In genomic region chr10:102628451-102628911, GRCh38 we compare ENCODE assay signal across 11 cellular contexts. TPM values are rescaled to one million over a fixed set of nuclear protein-coding genes. Genes with fewer than 3 reads are reported as not detected.
DNase-seq lines count a peak whose midpoint lies in the region; ATAC-seq and TF ChIP-seq lines count a peak whose summit lies in the region.
"Had no signal": no experiment of that assay in that cellular context is flagged by ENCODE, and none has a peak within 500 bp of the region (broad histone marks: within the 10 kb centered on the region; RNA-seq: fewer than 3 reads in every experiment).

No MANE protein-coding gene starts in this region.

- no peaks in the 10 kb centered on the region for H3K9me3 Mint-ChIP-seq in activated naive CD8-positive, alpha-beta T cell treated with anti-CD3 and anti-CD28 coated beads, Interleukin-2, amount 10 ng/mL, durations not matched to agents 7 days and 5 days
- no peaks in the 10 kb centered on the region for H3K9me3 Mint-ChIP-seq in activated naive CD8-positive, alpha-beta T cell treated with anti-CD3 and anti-CD28 coated beads, Interleukin-2, amount 50 U/mL, for 24 hours
- H3K9me3 Mint-ChIP-seq: CD4-positive, CD25-positive, alpha-beta regulatory T cell had no signal

- H3K4me1 ChIP-seq in muscle layer of colon (ENCODE audit: insufficient read depth, low read length): peaks cover 90% of the 10 kb centered on the region

- H3K4me3 ChIP-seq in epithelial cell of esophagus (ENCODE audit: low read length): no peak overlapping the region
- H3K4me3 ChIP-seq in muscle layer of colon (ENCODE audit: low read depth in 1 of 2, low read length in 2 of 2): no peak overlapping the region

- no peaks in the 10 kb centered on the region for H3K36me3 ChIP-seq in muscle layer of colon (ENCODE audit: insufficient read depth, low read length)

- peak overlapping the region; percentile 45 for H3K27ac Mint-ChIP-seq in activated naive CD8-positive, alpha-beta T cell treated with anti-CD3 and anti-CD28 coated beads, Interleukin-2, amount 10 ng/mL, durations not matched to agents 7 days and 5 days
- H3K27ac Mint-ChIP-seq in activated naive CD8-positive, alpha-beta T cell treated with anti-CD3 and anti-CD28 coated beads, Interleukin-2, amount 50 U/mL, for 24 hours: no peak overlapping the region
- H3K27ac Mint-ChIP-seq: activated naive CD8-positive, alpha-beta T cell; CD4-positive, CD25-positive, alpha-beta regulatory T cell had no signal

- peak overlapping the region; percentile 83 for H3K9ac ChIP-seq in muscle layer of colon (ENCODE audit: low read length)

- no peaks in the 10 kb centered on the region for H3K36me3 Mint-ChIP-seq in activated naive CD8-positive, alpha-beta T cell treated with anti-CD3 and anti-CD28 coated beads, Interleukin-2, amount 10 ng/mL, durations not matched to agents 7 days and 5 days
- H3K36me3 Mint-ChIP-seq in activated naive CD8-positive, alpha-beta T cell treated with anti-CD3 and anti-CD28 coated beads, Interleukin-2, amount 50 U/mL, for 24 hours (ENCODE audit: low read depth): no peaks in the 10 kb centered on the region
- H3K36me3 Mint-ChIP-seq: activated naive CD8-positive, alpha-beta T cell had no signal

- H3K4me1 Mint-ChIP-seq in activated naive CD8-positive, alpha-beta T cell treated with anti-CD3 and anti-CD28 coated beads, Interleukin-2, amount 10 ng/mL, durations not matched to agents 7 days and 5 days: peaks cover 25% of the 10 kb centered on the region
- peaks cover 15% of the 10 kb centered on the region for H3K4me1 Mint-ChIP-seq in activated naive CD8-positive, alpha-beta T cell treated with anti-CD3 and anti-CD28 coated beads, Interleukin-2, amount 50 U/mL, for 24 hours

- no peaks in the 10 kb centered on the region for H3K27me3 Mint-ChIP-seq in activated naive CD8-positive, alpha-beta T cell treated with anti-CD3 and anti-CD28 coated beads, Interleukin-2, amount 10 ng/mL, durations not matched to agents 7 days and 5 days
- no peaks in the 10 kb centered on the region for H3K27me3 Mint-ChIP-seq in activated naive CD8-positive, alpha-beta T cell treated with anti-CD3 and anti-CD28 coated beads, Interleukin-2, amount 50 U/mL, for 24 hours
- H3K27me3 Mint-ChIP-seq: activated naive CD8-positive, alpha-beta T cell; CD4-positive, CD25-positive, alpha-beta regulatory T cell had no signal

- no peaks in the 10 kb centered on the region for H3K27me3 ChIP-seq in muscle layer of colon (ENCODE audit: control insufficient read depth in 1 of 2, insufficient read depth in 2 of 2, low read length in 2 of 2)

- POLR2A ChIA-PET in activated naive CD8-positive, alpha-beta T cell treated with anti-CD3 and anti-CD28 coated beads, Interleukin-2, amount 10 ng/mL, durations not matched to agents 7 days and 5 days (lab: Charles Lee): interaction anchor here (1.1 kb wide), 1 partner anchor 126 kb away, joined by 3 read pairs; no protein-coding TSS in a partner anchor

- H3K4me3 Mint-ChIP-seq in activated naive CD8-positive, alpha-beta T cell treated with anti-CD3 and anti-CD28 coated beads, Interleukin-2, amount 10 ng/mL, durations not matched to agents 7 days and 5 days: no peak overlapping the region
- H3K4me3 Mint-ChIP-seq in activated naive CD8-positive, alpha-beta T cell treated with anti-CD3 and anti-CD28 coated beads, Interleukin-2, amount 50 U/mL, for 24 hours: no peak overlapping the region
- H3K4me3 Mint-ChIP-seq: activated naive CD8-positive, alpha-beta T cell; CD4-positive, CD25-positive, alpha-beta regulatory T cell had no signal

- H3K9me3 ChIP-seq in muscle layer of colon (ENCODE audit: low read length): no peaks in the 10 kb centered on the region

- ATAC-seq in activated naive CD8-positive, alpha-beta T cell treated with anti-CD3 and anti-CD28 coated beads, Interleukin-2, amount 10 ng/mL, durations not matched to agents 7 days and 5 days (ENCODE audit: low read depth): no peak
- no peak for ATAC-seq in activated naive CD8-positive, alpha-beta T cell treated with anti-CD3 and anti-CD28 coated beads, Interleukin-2, amount 50 U/mL, for 24 hours
- ATAC-seq in HG03521 (IDR thresholded peaks at IDR 0.05; ENCODE audit: unreplicated experiment) (no peak), HG02642 (IDR thresholded peaks at IDR 0.05; ENCODE audit: poor library complexity, unreplicated experiment) (no peak), GM18511 (IDR thresholded peaks at IDR 0.05; ENCODE audit: unreplicated experiment) (no peak)
- no peak for ATAC-seq in activated CD4-positive, CD25-positive, alpha-beta regulatory T cell treated with anti-CD3 and anti-CD28 coated beads, Interleukin-2, amount 50 U/mL, for 24 hours

- no peak for TF ChIP-seq CTCF in epithelial cell of esophagus (IDR thresholded peaks at IDR 0.05; ENCODE audit: insufficient read depth, low read depth, low read length, missing control alignments)

- no peak for DNase-seq in activated naive CD8-positive, alpha-beta T cell treated with anti-CD3 and anti-CD28 coated beads, Interleukin-2, amount 10 ng/mL, durations not matched to agents 7 days and 5 days
- no peak for DNase-seq in activated naive CD8-positive, alpha-beta T cell treated with anti-CD3 and anti-CD28 coated beads, Interleukin-2, amount 50 U/mL, for 24 hours
- DNase-seq in epithelial cell of esophagus (ENCODE audit: low read depth): peak; percentile 56
- DNase-seq: CD4-positive, CD25-positive, alpha-beta regulatory T cell; stimulated activated CD4-positive, alpha-beta T cell treated with anti-CD3 and anti-CD28 coated beads, Interleukin-15, amount 100 ng/mL, for 24 hours had no signal

- H3K27ac ChIP-seq in muscle layer of colon (ENCODE audit: low read depth, low read length): peak overlapping the region; percentile 95

RNA-seq across cellular contexts. Expression of gene TRIM8, which starts 15.8 kb away (rescaled TPM):
- total RNA-seq in activated naive CD8-positive, alpha-beta T cell treated with anti-CD3 and anti-CD28 coated beads, Interleukin-2, amount 10 ng/mL, durations not matched to agents 7 days and 5 days: 10 to 100 TPM; 54.7 to 55.1 TPM
